Comparison of ENCODE assay signal across 25 cellular contexts in genomic region chr7:99741438-99741795, GRCh38. TPM values are rescaled to one million over a fixed set of nuclear protein-coding genes. Genes with fewer than 3 reads are reported as not detected.
"Had no signal": no experiment of that assay in that cellular context is flagged by ENCODE, and none has a peak within 500 bp of the region (broad histone marks: within the 10 kb centered on the region; RNA-seq: fewer than 3 reads in every experiment).

No MANE protein-coding gene starts in this region.

- H3K4me2 ChIP-seq: smooth muscle cell had no signal

- H3K36me3 ChIP-seq: left lung had no signal

- H3K27me3 ChIP-seq: foreskin keratinocyte, left lung, testis had no signal

- H3K4me3 ChIP-seq: left lung, smooth muscle cell, testis had no signal

- H3K9me3 ChIP-seq: left lung, testis had no signal

- H3K4me1 Mint-ChIP-seq: neural crest cell; stimulated activated naive B cell treated with anti-CD40 and anti-IgM and Interleukin-4, amounts not matched to agents 10 μg/mL and 1 μg/mL and 100 μg/mL, for 72 hours had no signal

- H3K27ac Mint-ChIP-seq: activated naive CD8-positive, alpha-beta T cell treated with anti-CD3 and anti-CD28 coated beads, Interleukin-2, amount 50 U/mL, for 24 hours; activated T-helper 1 cell treated with anti-CD3 and anti-CD28 coated beads, Interleukin-12 subunit alpha, Interleukin-12 subunit beta, Interleukin-2, Interleukin-4 antibody, amounts not matched to agents 30 ng/mL and 10 ng/mL and 1 ng/mL, durations not matched to agents 14 hours and 24 hours and 36 hours; stimulated activated naive B cell treated with anti-CD40 and anti-IgM and Interleukin-4, amounts not matched to agents 10 μg/mL and 1 μg/mL and 100 μg/mL, for 72 hours; WTC11 had no signal

- DNase-seq: activated CD4-positive, alpha-beta T cell treated with anti-CD3 and anti-CD28 coated beads, Interleukin-2, amount 50 U/mL, for 48 hours; activated gamma-delta T cell; activated naive CD4-positive, alpha-beta T cell treated with anti-CD3 and anti-CD28 coated beads, Interleukin-2, amount 50 U/mL, for 16 hours; activated naive CD8-positive, alpha-beta T cell treated with anti-CD3 and anti-CD28 coated beads, Interleukin-2, amount 50 U/mL, for 24 hours; anterior cingulate cortex; central memory CD4-positive, alpha-beta T cell; dermis blood vessel endothelial cell; effector CD8-positive, alpha-beta T cell; foreskin keratinocyte; hippocampal formation; kidney glomerular epithelial cell; left lung; occipital lobe; stimulated activated CD4-positive, alpha-beta T cell treated with anti-CD3 and anti-CD28 coated beads, Interleukin-15, amount 100 ng/mL, for 24 hours; stimulated activated CD8-positive, alpha-beta memory T cell treated with anti-CD3 and anti-CD28 coated beads, Interleukin-4, amount 100 ng/mL, for 48 hours; stimulated activated naive B cell treated with anti-CD40 and anti-IgM and Interleukin-4, amounts not matched to agents 10 μg/mL and 1 μg/mL and 100 μg/mL, for 72 hours; T-helper 1 cell; testis; trophoblast cell had no signal

- ATAC-seq: activated naive CD8-positive, alpha-beta T cell treated with anti-CD3 and anti-CD28 coated beads, Interleukin-2, amount 50 U/mL, for 24 hours; foreskin keratinocyte; sciatic nerve; stimulated activated naive B cell treated with anti-CD40 and anti-IgM and Interleukin-4, amounts not matched to agents 10 μg/mL and 1 μg/mL and 100 μg/mL, for 72 hours; WTC11 had no signal

- H3K27ac ChIP-seq: foreskin keratinocyte, left lung, testis had no signal

- H3K4me3 Mint-ChIP-seq: activated naive CD8-positive, alpha-beta T cell treated with anti-CD3 and anti-CD28 coated beads, Interleukin-2, amount 50 U/mL, for 24 hours; activated T-helper 1 cell treated with anti-CD3 and anti-CD28 coated beads, Interleukin-12 subunit alpha, Interleukin-12 subunit beta, Interleukin-2, Interleukin-4 antibody, amounts not matched to agents 30 ng/mL and 10 ng/mL and 1 ng/mL, durations not matched to agents 14 hours and 24 hours and 36 hours; brain; neural crest cell; stimulated activated naive B cell treated with anti-CD40 and anti-IgM and Interleukin-4, amounts not matched to agents 10 μg/mL and 1 μg/mL and 100 μg/mL, for 72 hours; WTC11 had no signal

- H3K9me3 Mint-ChIP-seq: activated T-helper 1 cell treated with anti-CD3 and anti-CD28 coated beads, Interleukin-12 subunit alpha, Interleukin-12 subunit beta, Interleukin-2, Interleukin-4 antibody, amounts not matched to agents 30 ng/mL and 10 ng/mL and 1 ng/mL, durations not matched to agents 14 hours and 24 hours and 36 hours had no signal

- H3K4me1 ChIP-seq: left lung, testis had no signal

RNA-seq across cellular contexts. Expression of gene CYP3A7, which starts 6.4 kb away (rescaled TPM):
- total RNA-seq: activated T-helper 1 cell treated with anti-CD3 and anti-CD28 coated beads, Interleukin-12 subunit alpha, Interleukin-12 subunit beta, Interleukin-2, Interleukin-4 antibody, amounts not matched to agents 30 ng/mL and 10 ng/mL and 1 ng/mL, durations not matched to agents 14 hours and 24 hours and 36 hours; dermis blood vessel endothelial cell; foreskin keratinocyte; neural crest cell; occipital lobe; sciatic nerve; testis; WTC11 had no signal
- polyA plus RNA-seq: foreskin keratinocyte had no signal

RNA-seq across cellular contexts. Expression of gene CYP3A4, which starts 42.6 kb away (rescaled TPM):
- total RNA-seq: activated T-helper 1 cell treated with anti-CD3 and anti-CD28 coated beads, Interleukin-12 subunit alpha, Interleukin-12 subunit beta, Interleukin-2, Interleukin-4 antibody, amounts not matched to agents 30 ng/mL and 10 ng/mL and 1 ng/mL, durations not matched to agents 14 hours and 24 hours and 36 hours; dermis blood vessel endothelial cell; foreskin keratinocyte; left lung; neural crest cell; occipital lobe; sciatic nerve; smooth muscle cell had no signal
- polyA plus RNA-seq: foreskin keratinocyte, smooth muscle cell had no signal
